In genomic region chr1:6495041-6495441, GRCh38 we compare ENCODE assay signal across 2 cellular contexts.
A peak's percentile ranks its signal among the peaks of the same experiment; 100 is the strongest.
TF ChIP-seq lines count a peak whose summit lies in the region.

No MANE protein-coding gene starts in this region.

TF ChIP-seq in SK-N-SH, 30 proteins besides CTCF, POLR2A, EP300 and RAD21:
- TF ChIP-seq RCOR1 (IDR thresholded peaks at IDR 0.05; ENCODE audit: low read length) = 0 out of 2 replicates have a peak, but pooled peaks have one; percentile 6
- TF ChIP-seq CHD2 (IDR thresholded peaks at IDR 0.05; ENCODE audit: low read length, partially characterized antibody) = peak; percentile 17
- TF ChIP-seq POLR2AphosphoS5 (IDR thresholded peaks at IDR 0.05; ENCODE audit: low read depth, low read length) = no peak
- peak; percentile 48; the same call in 1 of the 2 replicates for TF ChIP-seq NFIC (IDR thresholded peaks at IDR 0.05; ENCODE audit: borderline replicate concordance)
- TF ChIP-seq FOSL2 (IDR thresholded peaks at IDR 0.05; ENCODE audit: borderline replicate concordance, low read depth) = no peak
- no peak for TF ChIP-seq YY1 (IDR thresholded peaks at IDR 0.05; ENCODE audit: low read depth)
- TF ChIP-seq MEF2A (IDR thresholded peaks at IDR 0.05; ENCODE audit: borderline replicate concordance, low read depth) = no peak
- no peak for TF ChIP-seq JUND (IDR thresholded peaks at IDR 0.05)
- TF ChIP-seq GATA2 (CRISPR knock-in tag; IDR thresholded peaks at IDR 0.05) = peak; percentile 92
- no peak for TF ChIP-seq RFX5 (IDR thresholded peaks at IDR 0.05; ENCODE audit: low read length)
TF ChIP-seq in SK-N-SH: peak in this region for 4.

TF ChIP-seq in SK-N-SH treated with all-trans-retinoic acid at 6 μM for 48 hours, 23 proteins besides CTCF, POLR2A, EP300 and RAD21:
- TF ChIP-seq PATZ1 (CRISPR knock-in tag; IDR thresholded peaks at IDR 0.05; ENCODE audit: borderline replicate concordance) (no peak; the same call in 1 of the 2 replicates), TOX (CRISPR knock-in tag; IDR thresholded peaks at IDR 0.05; ENCODE audit: borderline replicate concordance) (no peak), ARNTL (CRISPR knock-in tag; IDR thresholded peaks at IDR 0.05; ENCODE audit: borderline replicate concordance, low read depth) (no peak), ZNF8 (CRISPR knock-in tag; IDR thresholded peaks at IDR 0.05) (no peak), GLIS3 (CRISPR knock-in tag; IDR thresholded peaks at IDR 0.05) (no peak), TCF4 (CRISPR knock-in tag; IDR thresholded peaks at IDR 0.05; ENCODE audit: borderline replicate concordance) (no peak), ISL1 (CRISPR knock-in tag; IDR thresholded peaks at IDR 0.05) (no peak), BACH2 (CRISPR knock-in tag; IDR thresholded peaks at IDR 0.05; ENCODE audit: borderline replicate concordance) (no peak), ESRRG (CRISPR knock-in tag; IDR thresholded peaks at IDR 0.05) (no peak), ZFP30 (CRISPR knock-in tag; IDR thresholded peaks at IDR 0.05) (no peak), POU6F1 (CRISPR knock-in tag; IDR thresholded peaks at IDR 0.05; ENCODE audit: borderline replicate concordance, low read depth) (no peak), CSDC2 (CRISPR knock-in tag; IDR thresholded peaks at IDR 0.05) (no peak), OSR1 (CRISPR knock-in tag; IDR thresholded peaks at IDR 0.05) (no peak), PPARA (CRISPR knock-in tag; IDR thresholded peaks at IDR 0.05; ENCODE audit: borderline replicate concordance) (no peak), ZFP3 (CRISPR knock-in tag; IDR thresholded peaks at IDR 0.05) (no peak), TSHZ2 (CRISPR knock-in tag; IDR thresholded peaks at IDR 0.05) (no peak), ZNF565 (CRISPR knock-in tag; conservative IDR thresholded peaks at IDR 0.05; ENCODE audit: low read depth) (no peak), SNAI2 (CRISPR knock-in tag; IDR thresholded peaks at IDR 0.05) (no peak)
- TF ChIP-seq, protein P1, sequence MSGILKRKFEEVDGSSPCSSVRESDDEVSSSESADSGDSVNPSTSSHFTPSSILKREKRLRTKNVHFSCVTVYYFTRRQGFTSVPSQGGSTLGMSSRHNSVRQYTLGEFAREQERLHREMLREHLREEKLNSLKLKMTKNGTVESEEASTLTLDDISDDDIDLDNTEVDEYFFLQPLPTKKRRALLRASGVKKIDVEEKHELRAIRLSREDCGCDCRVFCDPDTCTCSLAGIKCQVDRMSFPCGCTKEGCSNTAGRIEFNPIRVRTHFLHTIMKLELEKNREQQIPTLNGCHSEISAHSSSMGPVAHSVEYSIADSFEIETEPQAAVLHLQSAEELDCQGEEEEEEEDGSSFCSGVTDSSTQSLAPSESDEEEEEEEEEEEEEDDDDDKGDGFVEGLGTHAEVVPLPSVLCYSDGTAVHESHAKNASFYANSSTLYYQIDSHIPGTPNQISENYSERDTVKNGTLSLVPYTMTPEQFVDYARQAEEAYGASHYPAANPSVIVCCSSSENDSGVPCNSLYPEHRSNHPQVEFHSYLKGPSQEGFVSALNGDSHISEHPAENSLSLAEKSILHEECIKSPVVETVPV (CRISPR knock-in tag; IDR thresholded peaks at IDR 0.05) = no peak
- TF ChIP-seq, protein P2, sequence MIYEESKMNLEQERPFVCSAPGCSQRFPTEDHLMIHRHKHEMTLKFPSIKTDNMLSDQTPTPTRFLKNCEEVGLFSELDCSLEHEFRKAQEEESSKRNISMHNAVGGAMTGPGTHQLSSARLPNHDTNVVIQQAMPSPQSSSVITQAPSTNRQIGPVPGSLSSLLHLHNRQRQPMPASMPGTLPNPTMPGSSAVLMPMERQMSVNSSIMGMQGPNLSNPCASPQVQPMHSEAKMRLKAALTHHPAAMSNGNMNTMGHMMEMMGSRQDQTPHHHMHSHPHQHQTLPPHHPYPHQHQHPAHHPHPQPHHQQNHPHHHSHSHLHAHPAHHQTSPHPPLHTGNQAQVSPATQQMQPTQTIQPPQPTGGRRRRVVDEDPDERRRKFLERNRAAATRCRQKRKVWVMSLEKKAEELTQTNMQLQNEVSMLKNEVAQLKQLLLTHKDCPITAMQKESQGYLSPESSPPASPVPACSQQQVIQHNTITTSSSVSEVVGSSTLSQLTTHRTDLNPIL (CRISPR knock-in tag; IDR thresholded peaks at IDR 0.05; ENCODE audit: low read depth) = no peak
